ENCODE assay signal across 19 cellular contexts in genomic region chr16:64167851-64168770, GRCh38.
"Had no signal": no experiment of that assay in that cellular context is flagged by ENCODE, and none has a peak within 500 bp of the region (broad histone marks: within the 10 kb centered on the region; RNA-seq: fewer than 3 reads in every experiment).

No MANE protein-coding gene starts in this region.

- H3K4me1 ChIP-seq: pancreas, tibial artery had no signal

- DNase-seq: activated CD4-positive, alpha-beta T cell treated with anti-CD3 and anti-CD28 coated beads for 4 hours; activated CD8-positive, alpha-beta T cell treated with anti-CD3 and anti-CD28 coated beads for 36 hours; activated gamma-delta T cell; activated T-cell treated with anti-CD3 and anti-CD28 coated beads, Interleukin-2, amount 50 U/mL, for 48 hours; amniotic stem cell; cerebellar nuclear complex; effector CD8-positive, alpha-beta T cell; left colon; midbrain; naive B cell; pancreas; stimulated activated CD4-positive, alpha-beta T cell treated with anti-CD3 and anti-CD28 coated beads, Interleukin-15, amount 100 ng/mL, for 24 hours; stimulated activated CD4-positive, alpha-beta T cell treated with anti-CD3 and anti-CD28 coated beads, Interleukin-4, amount 100 ng/mL, for 1 hour; stimulated activated naive CD4-positive, alpha-beta T cell; T-helper 2 cell; tibial artery had no signal

- H3K4me3 ChIP-seq: lung, pancreas, skin epidermis, tibial artery had no signal

- H3K9me3 ChIP-seq: pancreas, tibial artery had no signal

- ATAC-seq: activated CD8-positive, alpha-beta T cell treated with anti-CD3 and anti-CD28 coated beads for 36 hours; left colon; pancreas; WTC11 had no signal

- H3K36me3 ChIP-seq: pancreas, tibial artery had no signal

- H3K27ac ChIP-seq: pancreas, skin epidermis, tibial artery had no signal

- H3K27me3 ChIP-seq: pancreas, tibial artery had no signal
